ENCODE assay signal across 28 cellular contexts in the genomic region with DNA sequence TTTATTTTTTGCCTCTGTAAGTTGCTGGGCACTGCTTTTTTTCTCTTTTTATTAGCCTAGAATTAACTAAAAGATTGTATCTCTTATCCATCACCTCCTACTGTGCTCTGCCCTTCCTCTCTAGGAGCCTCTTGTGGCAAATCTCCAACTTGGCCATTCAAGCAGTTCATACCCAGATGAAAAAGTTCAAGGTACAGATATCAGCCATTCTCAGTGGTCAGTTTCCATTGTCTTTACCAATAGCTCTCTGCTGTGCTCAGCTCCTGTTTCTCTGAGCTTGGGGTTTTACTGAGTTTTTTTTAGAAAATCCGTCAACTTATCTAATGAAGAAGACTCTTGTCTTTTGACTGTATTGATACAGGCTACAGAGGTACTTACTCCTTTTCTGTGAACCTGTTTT. TPM values are rescaled to one million over a fixed set of nuclear protein-coding genes. Genes with fewer than 3 reads are reported as not detected.
DNase-seq lines count a peak whose midpoint lies in the region; ATAC-seq, FAIRE-seq and TF ChIP-seq lines count a peak whose summit lies in the region.
"Had no signal": no experiment of that assay in that cellular context is flagged by ENCODE, and none has a peak within 500 bp of the region (broad histone marks: within the 10 kb centered on the region; RNA-seq: fewer than 3 reads in every experiment).

No MANE protein-coding gene starts in this region.

- H3K4me3 ChIP-seq in GM23338 (no peak overlapping the region), RWPE2 (ENCODE audit: severe bottlenecking) (no peak overlapping the region), mesendoderm (ENCODE audit: low read length) (no peak overlapping the region), esophagus muscularis mucosa (no peak overlapping the region)
- H3K4me3 ChIP-seq: cardiac muscle cell, heart right ventricle, right atrium auricular region had no signal

- TF ChIP-seq EP300 in esophagus muscularis mucosa (IDR thresholded peaks at IDR 0.05) = no peak

- H3K9me3 Mint-ChIP-seq in GM23338 = no peaks in the 10 kb centered on the region
- H3K9me3 Mint-ChIP-seq: activated naive CD4-positive, alpha-beta T cell treated with anti-CD3 and anti-CD28 coated beads, Interleukin-2, amount 10 ng/mL, durations not matched to agents 7 days and 5 days; activated T-cell treated with anti-CD3 and anti-CD28 coated beads, Interleukin-2, amount 50 U/mL, for 72 hours; CD8-positive, alpha-beta memory T cell; dendritic cell treated with granulocyte-macrophage colony-stimulating factor and Interleukin-4, amounts not matched to agents 40 ng/mL and 50 ng/mL, for 4 days; natural killer cell had no signal

- no peak overlapping the region for H4K8ac ChIP-seq in mesendoderm (ENCODE audit: low read depth, low read length)

- H3K18ac ChIP-seq in mesendoderm (ENCODE audit: low read length) = no peak overlapping the region

- H3K23ac ChIP-seq in mesendoderm (ENCODE audit: low read length) = no peak overlapping the region

- H3K36me3 Mint-ChIP-seq in GM23338 (ENCODE audit: low read depth) = no peaks in the 10 kb centered on the region
- H3K36me3 Mint-ChIP-seq: activated naive CD4-positive, alpha-beta T cell treated with anti-CD3 and anti-CD28 coated beads, Interleukin-2, amount 10 ng/mL, durations not matched to agents 7 days and 5 days; natural killer cell had no signal

- H2BK120ac ChIP-seq in mesendoderm (ENCODE audit: low read depth, low read length) = no peak overlapping the region

- intact Hi-C loops in esophagus muscularis mucosa (cut with DNase I) = no loop called here

- no peaks in the 10 kb centered on the region for H3K9me3 ChIP-seq in RWPE2 (ENCODE audit: severe bottlenecking)
- H3K9me3 ChIP-seq in esophagus muscularis mucosa = no peaks in the 10 kb centered on the region
- H3K9me3 ChIP-seq: heart right ventricle, right atrium auricular region had no signal

- H2BK15ac ChIP-seq in mesendoderm (replicated peaks; ENCODE audit: low read depth) = no peak overlapping the region

- H3K9ac ChIP-seq in mesendoderm (ENCODE audit: low read length) = no peak overlapping the region

- H3K4ac ChIP-seq in mesendoderm (ENCODE audit: low read depth, low read length) = no peak overlapping the region

- WGBS in mesendoderm (ENCODE audit: extremely low coverage, insufficient coverage, low lambda C conversion rate) = no CpG with 5 or more reads among the region's 1 CpG
- 96% methylated on average over 1 of the region's 1 CpG for WGBS in esophagus muscularis mucosa

- no peaks in the 10 kb centered on the region for H3K27me3 ChIP-seq in GM23338 (ENCODE audit: insufficient read depth)
- no peaks in the 10 kb centered on the region for H3K27me3 ChIP-seq in RWPE2 (ENCODE audit: insufficient read depth, poor library complexity, severe bottlenecking)
- no peaks in the 10 kb centered on the region for H3K27me3 ChIP-seq in mesendoderm (ENCODE audit: insufficient read depth, low read length, poor library complexity)
- no peaks in the 10 kb centered on the region for H3K27me3 ChIP-seq in esophagus muscularis mucosa
- H3K27me3 ChIP-seq: cardiac muscle cell, heart right ventricle, right atrium auricular region had no signal

- no peak overlapping the region for H2AFZ ChIP-seq in GM23338

- no peak overlapping the region for H2AK5ac ChIP-seq in mesendoderm (ENCODE audit: low read length)

- no peak overlapping the region for H4K5ac ChIP-seq in mesendoderm (ENCODE audit: low read length)

- TF ChIP-seq POLR2A in GM12892 (IDR thresholded peaks at IDR 0.05; ENCODE audit: low read depth, low read length) = no peak
- no peak for TF ChIP-seq POLR2A in esophagus muscularis mucosa (IDR thresholded peaks at IDR 0.05; ENCODE audit: low read depth)

- H3K9me2 ChIP-seq in GM23338 (ENCODE audit: insufficient read depth) = no peaks in the 10 kb centered on the region

- DNase-seq in GM12892 (ENCODE audit: insufficient read length) = no peak
- peak; percentile 12 for DNase-seq in GM23338 (ENCODE audit: low spot score)
- DNase-seq in RWPE2 (ENCODE audit: low spot score) = no peak
- DNase-seq in mesendoderm = peak; percentile 69
- no peak for DNase-seq in caudate nucleus (lab: John Stamatoyannopoulos, UW)
- DNase-seq in esophagus muscularis mucosa (ENCODE audit: extremely low spot score) = no peak
- DNase-seq in mesenteric fat pad (ENCODE audit: low spot score) = no peak
- DNase-seq: activated CD4-positive, alpha-beta T cell treated with anti-CD3 and anti-CD28 coated beads for 4 hours; activated naive CD4-positive, alpha-beta T cell treated with anti-CD3 and anti-CD28 coated beads, Interleukin-2, amount 10 ng/mL, durations not matched to agents 7 days and 5 days; activated T-cell treated with anti-CD3 and anti-CD28 coated beads, Interleukin-2, amount 50 U/mL, for 72 hours; amygdala; CD8-positive, alpha-beta memory T cell; foreskin fibroblast; heart right ventricle; left colon; MV-4-11; natural killer cell; NCI-H69; SIG-M5; stimulated activated CD4-positive, alpha-beta T cell treated with anti-CD3 and anti-CD28 coated beads, Interleukin-4, amount 100 ng/mL, for 4 hours; stimulated activated naive CD8-positive, alpha-beta T cell treated with anti-CD3 and anti-CD28 coated beads, Interleukin-15, Interleukin-2, amounts not matched to agents 100 U/mL and 50 U/mL, for 24 hours had no signal

- no peak overlapping the region for H3K56ac ChIP-seq in mesendoderm (ENCODE audit: low read length)

- H3F3A ChIP-seq in GM23338 (replicated peaks; ENCODE audit: low read depth) = no peaks in the 10 kb centered on the region

- TF ChIP-seq CTCF in GM23338 (conservative IDR thresholded peaks at IDR 0.05; ENCODE audit: low read depth in 2 of 2) (no peak), RWPE2 (IDR thresholded peaks at IDR 0.05; ENCODE audit: poor library complexity, severe bottlenecking) (no peak), esophagus muscularis mucosa (IDR thresholded peaks at IDR 0.05) (no peak)

- H3K27ac ChIP-seq in GM23338 (ENCODE audit: low read depth) = no peak overlapping the region; the same call in 1 of the 2 replicates
- H3K27ac ChIP-seq in RWPE2 (ENCODE audit: poor library complexity, severe bottlenecking) = peak overlapping the region; percentile 96
- H3K27ac ChIP-seq in mesendoderm (ENCODE audit: low read depth, low read length) = no peak overlapping the region
- no peak overlapping the region for H3K27ac ChIP-seq in caudate nucleus (ENCODE audit: low read depth, low read length)
- no peak overlapping the region for H3K27ac ChIP-seq in esophagus muscularis mucosa (replicated peaks in 1 of 4)
- H3K27ac ChIP-seq: cardiac muscle cell, heart right ventricle, right atrium auricular region had no signal

- H3K79me1 ChIP-seq in mesendoderm (ENCODE audit: low read length) = peaks cover 4% of the 10 kb centered on the region

- no peak; the same call in 2 of the 3 replicates for ATAC-seq in GM23338
- no peak for ATAC-seq in RWPE2 (ENCODE audit: low read depth)
- ATAC-seq: activated T-cell treated with anti-CD3 and anti-CD28 coated beads, Interleukin-2, amount 50 U/mL, for 72 hours; heart right ventricle; left colon; natural killer cell; stimulated activated naive CD8-positive, alpha-beta T cell treated with anti-CD3 and anti-CD28 coated beads, Interleukin-15, Interleukin-2, amounts not matched to agents 100 U/mL and 50 U/mL, for 24 hours had no signal

- no peak overlapping the region for H3K4me3 Mint-ChIP-seq in GM23338
- H3K4me3 Mint-ChIP-seq: activated naive CD4-positive, alpha-beta T cell treated with anti-CD3 and anti-CD28 coated beads, Interleukin-2, amount 10 ng/mL, durations not matched to agents 7 days and 5 days; activated T-cell treated with anti-CD3 and anti-CD28 coated beads, Interleukin-2, amount 50 U/mL, for 72 hours; CD8-positive, alpha-beta memory T cell; dendritic cell treated with granulocyte-macrophage colony-stimulating factor and Interleukin-4, amounts not matched to agents 40 ng/mL and 50 ng/mL, for 4 days; natural killer cell had no signal

- H3K4me1 ChIP-seq in GM23338 (ENCODE audit: insufficient read depth) = no peaks in the 10 kb centered on the region
- H3K4me1 ChIP-seq in RWPE2 (ENCODE audit: insufficient read depth, poor library complexity, severe bottlenecking) = peaks cover 40% of the 10 kb centered on the region
- no peaks in the 10 kb centered on the region for H3K4me1 ChIP-seq in mesendoderm (ENCODE audit: control insufficient read depth, low read depth, low read length)
- H3K4me1 ChIP-seq in esophagus muscularis mucosa = peaks cover 9 to 25% (median 21%) of the 10 kb centered on the region in 4 donors

- H3K79me2 ChIP-seq in GM23338 (replicated peaks; ENCODE audit: insufficient read depth) (peaks cover 63% of the 10 kb centered on the region), mesendoderm (ENCODE audit: control insufficient read depth, insufficient read depth, low read length) (peaks cover 1% of the 10 kb centered on the region)

- no peaks in the 10 kb centered on the region for H3K27me3 Mint-ChIP-seq in GM23338 (ENCODE audit: insufficient read depth, low read depth, poor library complexity)
- H3K27me3 Mint-ChIP-seq: activated naive CD4-positive, alpha-beta T cell treated with anti-CD3 and anti-CD28 coated beads, Interleukin-2, amount 10 ng/mL, durations not matched to agents 7 days and 5 days; CD8-positive, alpha-beta memory T cell; dendritic cell treated with granulocyte-macrophage colony-stimulating factor and Interleukin-4, amounts not matched to agents 40 ng/mL and 50 ng/mL, for 4 days had no signal

- H3K36me3 ChIP-seq in GM23338 (ENCODE audit: insufficient read depth) = no peaks in the 10 kb centered on the region
- H3K36me3 ChIP-seq in RWPE2 (ENCODE audit: low read depth) = peaks cover 14% of the 10 kb centered on the region; the same call in 1 of the 2 replicates
- H3K36me3 ChIP-seq in mesendoderm (ENCODE audit: control insufficient read depth, insufficient read depth, low read length) = no peaks in the 10 kb centered on the region
- no peaks in the 10 kb centered on the region for H3K36me3 ChIP-seq in esophagus muscularis mucosa
- H3K36me3 ChIP-seq: cardiac muscle cell, heart right ventricle, right atrium auricular region had no signal

- FAIRE-seq in GM12892 (lab: Jason Lieb, UNC) = peak; percentile 72
- FAIRE-seq: TTC549 had no signal

- peaks cover 15% of the 10 kb centered on the region; the same call in 1 of the 2 replicates for H4K20me1 ChIP-seq in GM23338 (replicated peaks; ENCODE audit: insufficient read depth)

- H2BK5ac ChIP-seq in mesendoderm (ENCODE audit: low read length) = no peak overlapping the region

- peaks cover 6% of the 10 kb centered on the region; the same call in 2 of the 3 replicates for H3K4me1 Mint-ChIP-seq in GM23338
- H3K4me1 Mint-ChIP-seq: activated naive CD4-positive, alpha-beta T cell treated with anti-CD3 and anti-CD28 coated beads, Interleukin-2, amount 10 ng/mL, durations not matched to agents 7 days and 5 days had no signal

- H3K4me2 ChIP-seq in GM23338 (no peak overlapping the region), mesendoderm (ENCODE audit: low read length) (no peak overlapping the region)

- no peak overlapping the region for H3K27ac Mint-ChIP-seq in GM23338
- H3K27ac Mint-ChIP-seq: activated naive CD4-positive, alpha-beta T cell treated with anti-CD3 and anti-CD28 coated beads, Interleukin-2, amount 10 ng/mL, durations not matched to agents 7 days and 5 days; activated T-cell treated with anti-CD3 and anti-CD28 coated beads, Interleukin-2, amount 50 U/mL, for 72 hours; dendritic cell treated with granulocyte-macrophage colony-stimulating factor and Interleukin-4, amounts not matched to agents 40 ng/mL and 50 ng/mL, for 4 days; natural killer cell had no signal

RNA-seq across cellular contexts. Expression of a gene that starts 15.6 kb away (rescaled TPM):
- polyA plus RNA-seq in GM12892 (2012; ENCODE audit: missing spikeins) = 5.9 TPM
- 16.4 and 19.2 TPM in 2 replicates for total RNA-seq in GM23338 (2014; rRNA removed; shearing (Covaris generic))
- polyA plus RNA-seq in GM23338 (2016; fragmentation: Nextera tagmentation; extraction: Ambion mirVana) = 8.7 and 9.1 TPM in 2 replicates
- polyA plus RNA-seq in mesendoderm (2013, experiment 1 of 2) = 8.6 TPM
- polyA plus RNA-seq in mesendoderm (2013, experiment 2 of 2) = 8.2 TPM
- total RNA-seq in esophagus muscularis mucosa (10 to 100 TPM; 15.1 to 21.6 (median 17.6) TPM), mesenteric fat pad (18.6 TPM)

RNA-seq across cellular contexts. Expression of a gene that starts 22.6 kb away (rescaled TPM):
- polyA plus RNA-seq in GM12892 (2012; ENCODE audit: missing spikeins) = 0.68 TPM
- total RNA-seq in GM23338 (2014; rRNA removed; shearing (Covaris generic)) = not detected in 2 replicates
- polyA plus RNA-seq in GM23338 (2016; fragmentation: Nextera tagmentation; extraction: Ambion mirVana) = 0.19 and 0.35 TPM in 2 replicates
- not detected for polyA plus RNA-seq in mesendoderm (2013, experiment 1 of 2)
- not detected for polyA plus RNA-seq in mesendoderm (2013, experiment 2 of 2)
- total RNA-seq in esophagus muscularis mucosa (not detected), mesenteric fat pad (not detected)
- total RNA-seq: activated CD8-positive, alpha-beta memory T cell treated with anti-CD3 and anti-CD28 coated beads for 36 hours; activated T-cell treated with anti-CD3 and anti-CD28 coated beads, Interleukin-2, amount 50 U/mL, for 72 hours; cardiac muscle cell; CD8-positive, alpha-beta memory T cell; heart right ventricle; left colon; natural killer cell; osteocyte; right atrium auricular region had no signal
- polyA plus RNA-seq: CD8-positive, alpha-beta memory T cell; heart right ventricle; thymus had no signal

Comparison
In these comparisons a context has a peak if more than half of its experiments do, and no peak if none do; other contexts are left out.
1. DNase-seq: peak in GM23338 (single experiment) and mesendoderm (single experiment); none in GM12892 (single experiment), RWPE2 (single experiment), caudate nucleus (0 of 61), esophagus muscularis mucosa (single experiment) and mesenteric fat pad (single experiment).